In the genomic region with DNA sequence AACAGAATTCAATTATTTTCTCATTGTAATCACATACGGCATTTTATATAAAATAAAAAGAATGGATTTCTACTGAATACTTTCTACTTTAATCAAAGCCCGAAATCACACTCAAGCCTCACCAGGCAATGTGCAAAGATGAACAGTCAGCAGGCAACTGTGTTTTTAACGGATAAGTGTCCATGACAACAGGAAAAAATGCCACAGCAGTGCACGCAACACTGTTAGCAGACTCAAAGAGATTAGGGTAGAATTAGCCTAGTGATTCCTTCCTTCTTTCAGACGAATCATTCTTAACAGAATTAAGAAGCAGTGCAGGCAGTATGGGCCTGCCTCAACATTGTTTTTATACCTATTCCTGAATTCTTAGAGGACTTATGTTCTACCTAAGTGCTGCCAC, we compare ENCODE assay signal across 13 cellular contexts.
DNase-seq lines count a peak whose midpoint lies in the region; ATAC-seq, FAIRE-seq and TF ChIP-seq lines count a peak whose summit lies in the region.
"Had no signal": no experiment of that assay in that cellular context is flagged by ENCODE, and none has a peak within 500 bp of the region (broad histone marks: within the 10 kb centered on the region; RNA-seq: fewer than 3 reads in every experiment).

No MANE protein-coding gene starts in this region.

- intact Hi-C loops in pancreas (cut with DNase I), result no loop called here

- H3K36me3 ChIP-seq in WERI-Rb-1 (no peaks in the 10 kb centered on the region), pancreas (no peaks in the 10 kb centered on the region)

- TF ChIP-seq CTCF in WERI-Rb-1 (IDR thresholded peaks at IDR 0.05; ENCODE audit: low read depth, low read length) (no peak), retinal pigment epithelial cell (conservative IDR thresholded peaks at IDR 0.05; ENCODE audit: low read depth, low read length) (no peak), pancreas (IDR thresholded peaks at IDR 0.05) (no peak)

- H3K9me3 ChIP-seq in WERI-Rb-1 (ENCODE audit: severe bottlenecking) (no peaks in the 10 kb centered on the region), pancreas (no peaks in the 10 kb centered on the region)

- H3K27ac ChIP-seq in WERI-Rb-1, result no peak overlapping the region; the same call in 1 of the 2 replicates
- no peak overlapping the region for H3K27ac ChIP-seq in pancreas
- no peak overlapping the region for H3K27ac ChIP-seq in substantia nigra (ENCODE audit: low read depth, low read length, poor library complexity, severe bottlenecking)
- H3K27ac ChIP-seq: 22Rv1 had no signal

- 50 to 55% methylated on average over 5 of the region's 5 CpGs for WGBS in pancreas, 2 donors

- no peak for FAIRE-seq in pancreas (lab: Jason Lieb, UNC)

- H3K4me3 ChIP-seq in WERI-Rb-1 (ENCODE audit: low read depth, low read length) (no peak overlapping the region), retinal pigment epithelial cell (ENCODE audit: low read length) (no peak overlapping the region), pancreas (no peak overlapping the region)

- peak; percentile 2 for DNase-seq in DMS53 (lab: John Stamatoyannopoulos, UW)
- no peak for DNase-seq in DMS53 treated with DMSO at 0.1 percent for 48 hours (lab: John Stamatoyannopoulos, UW; ENCODE audit: unreplicated experiment)
- peak; percentile 65 for DNase-seq in WERI-Rb-1
- DNase-seq in foreskin melanocyte, result peak; percentile 2
- DNase-seq in retinal pigment epithelial cell (ENCODE audit: low read depth), result peak; percentile 97
- no peak for DNase-seq in pancreas
- no peak for DNase-seq in substantia nigra (lab: John Stamatoyannopoulos, UW)
- DNase-seq: activated CD8-positive, alpha-beta memory T cell treated with anti-CD3 and anti-CD28 coated beads for 24 hours; MM.1S had no signal

- H3K4me1 ChIP-seq in pancreas, result no peaks in the 10 kb centered on the region

- no peak for ATAC-seq in GM21825 (IDR thresholded peaks at IDR 0.05; ENCODE audit: unreplicated experiment)
- ATAC-seq in pancreas, result no peak
- ATAC-seq: activated naive CD4-positive, alpha-beta T cell treated with anti-CD3 and anti-CD28 coated beads, Interleukin-2, amount 50 U/mL, for 72 hours; stimulated activated effector memory CD8-positive, alpha-beta T cell treated with anti-CD3 and anti-CD28 coated beads, Interleukin-12 subunit alpha, Interleukin-12 subunit beta, amount 100 ng/mL, for 72 hours had no signal

- H3K27me3 ChIP-seq in WERI-Rb-1 (ENCODE audit: insufficient read depth, low read depth, severe bottlenecking) (no peaks in the 10 kb centered on the region), pancreas (no peaks in the 10 kb centered on the region)

Comparison
In these comparisons a context has a peak if more than half of its experiments do, and no peak if none do; other contexts are left out.
1. DNase-seq: peak in DMS53 (single experiment), WERI-Rb-1 (single experiment), foreskin melanocyte (single experiment) and retinal pigment epithelial cell (single experiment); none in DMS53 treated with DMSO at 0.1 percent for 48 hours (single experiment), pancreas (0 of 6) and substantia nigra (0 of 49).